ENCODE assay signal across 1 cellular context in genomic region chr12:120497524-120498150, GRCh38.
TF ChIP-seq lines count a peak whose summit lies in the region.

No MANE protein-coding gene starts in this region.

TF ChIP-seq in GM12878, 131 proteins besides CTCF, POLR2A, EP300 and RAD21:
- no peak for TF ChIP-seq ZSCAN29 (IDR thresholded peaks at IDR 0.05)
- no peak for TF ChIP-seq ATF2 (IDR thresholded peaks at IDR 0.05; ENCODE audit: low read length)
- no peak for TF ChIP-seq SIN3A (IDR thresholded peaks at IDR 0.05; ENCODE audit: low read depth, low read length)
- no peak for TF ChIP-seq WRNIP1 (IDR thresholded peaks at IDR 0.05; ENCODE audit: borderline replicate concordance, low read depth, low read length)
- no peak for TF ChIP-seq MYB (IDR thresholded peaks at IDR 0.05; ENCODE audit: borderline replicate concordance, low read depth, low read length)
- no peak for TF ChIP-seq SUZ12 (IDR thresholded peaks at IDR 0.05; ENCODE audit: unreplicated experiment)
- TF ChIP-seq ESRRA (IDR thresholded peaks at IDR 0.05; ENCODE audit: low read length), result no peak
- no peak for TF ChIP-seq BRCA1 (IDR thresholded peaks at IDR 0.05; ENCODE audit: low read depth, low read length)
- no peak for TF ChIP-seq NR2C1 (IDR thresholded peaks at IDR 0.05)
- no peak for TF ChIP-seq TAF1 (IDR thresholded peaks at IDR 0.05; ENCODE audit: borderline replicate concordance, low read depth, low read length)
- TF ChIP-seq, protein P1, sequence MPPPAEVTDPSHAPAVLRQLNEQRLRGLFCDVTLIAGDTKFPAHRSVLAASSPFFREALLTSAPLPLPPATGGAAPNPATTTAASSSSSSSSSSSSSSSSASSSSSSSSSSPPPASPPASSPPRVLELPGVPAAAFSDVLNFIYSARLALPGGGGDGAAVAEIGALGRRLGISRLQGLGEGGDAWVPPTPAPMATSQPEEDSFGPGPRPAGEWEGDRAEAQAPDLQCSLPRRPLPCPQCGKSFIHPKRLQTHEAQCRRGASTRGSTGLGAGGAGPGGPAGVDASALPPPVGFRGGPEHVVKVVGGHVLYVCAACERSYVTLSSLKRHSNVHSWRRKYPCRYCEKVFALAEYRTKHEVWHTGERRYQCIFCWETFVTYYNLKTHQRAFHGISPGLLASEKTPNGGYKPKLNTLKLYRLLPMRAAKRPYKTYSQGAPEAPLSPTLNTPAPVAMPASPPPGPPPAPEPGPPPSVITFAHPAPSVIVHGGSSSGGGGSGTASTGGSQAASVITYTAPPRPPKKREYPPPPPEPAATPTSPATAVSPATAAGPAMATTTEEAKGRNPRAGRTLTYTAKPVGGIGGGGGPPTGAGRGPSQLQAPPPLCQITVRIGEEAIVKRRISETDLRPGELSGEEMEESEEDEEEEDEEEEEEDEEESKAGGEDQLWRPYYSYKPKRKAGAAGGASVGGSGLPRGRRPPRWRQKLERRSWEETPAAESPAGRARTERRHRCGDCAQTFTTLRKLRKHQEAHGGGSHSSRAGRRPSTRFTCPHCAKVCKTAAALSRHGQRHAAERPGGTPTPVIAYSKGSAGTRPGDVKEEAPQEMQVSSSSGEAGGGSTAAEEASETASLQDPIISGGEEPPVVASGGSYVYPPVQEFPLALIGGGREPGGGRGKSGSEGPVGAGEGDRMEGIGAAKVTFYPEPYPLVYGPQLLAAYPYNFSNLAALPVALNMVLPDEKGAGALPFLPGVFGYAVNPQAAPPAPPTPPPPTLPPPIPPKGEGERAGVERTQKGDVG (CRISPR knock-in tag; IDR thresholded peaks at IDR 0.05), result no peak
- no peak for TF ChIP-seq ZBTB33 (IDR thresholded peaks at IDR 0.05)
- TF ChIP-seq SMAD5 (IDR thresholded peaks at IDR 0.05; ENCODE audit: low read depth), result no peak
